ENCODE assay signal across 8 cellular contexts in genomic region chr7:135557455-135558336, GRCh38. TPM values are rescaled to one million over a fixed set of nuclear protein-coding genes. Genes with fewer than 3 reads are reported as not detected.
A peak's percentile ranks its signal among the peaks of the same experiment; 100 is the strongest.
DNase-seq lines count a peak whose midpoint lies in the region; ATAC-seq and TF ChIP-seq lines count a peak whose summit lies in the region.

TSS of gene NUP205 (plus strand) at chr7:135557917. CDS start at chr7:135557945, 28 bp downstream.

- intact Hi-C loops in cardiac septum (cut with DNase I): loop anchor here (1.0 to 10.0 kb wide), 3 partner anchors 47 to 276 kb away; partner anchors contain the start of gene CNOT4

- H3K4me3 Mint-ChIP-seq in activated naive CD8-positive, alpha-beta T cell treated with anti-CD3 and anti-CD28 coated beads, Interleukin-2, amount 50 U/mL, for 24 hours: peak within 1 kb of the TSS; percentile 16
- peak within 1 kb of the TSS; percentile 65 for H3K4me3 Mint-ChIP-seq in type B pancreatic cell

- H3K27me3 Mint-ChIP-seq in activated naive CD8-positive, alpha-beta T cell treated with anti-CD3 and anti-CD28 coated beads, Interleukin-2, amount 50 U/mL, for 24 hours: peaks cover 2% of the 10 kb centered on the region
- H3K27me3 Mint-ChIP-seq in type B pancreatic cell: no peaks in the 10 kb centered on the region

- peak within 1 kb of the TSS; percentile 90 for H3K4me3 ChIP-seq in GM12875 (ENCODE audit: low read depth, low read length)

- peaks cover 28% of the 10 kb centered on the region for H3K4me1 Mint-ChIP-seq in activated naive CD8-positive, alpha-beta T cell treated with anti-CD3 and anti-CD28 coated beads, Interleukin-2, amount 50 U/mL, for 24 hours
- H3K4me1 Mint-ChIP-seq in type B pancreatic cell (ENCODE audit: unreplicated experiment): peaks cover 6% of the 10 kb centered on the region

- TF ChIP-seq CTCF in GM12875 (IDR thresholded peaks at IDR 0.05; ENCODE audit: borderline replicate concordance, insufficient read depth, low read depth, low read length): no peak
- no peak for TF ChIP-seq CTCF in type B pancreatic cell (conservative IDR thresholded peaks at IDR 0.05)

- H3K9me3 Mint-ChIP-seq in activated naive CD8-positive, alpha-beta T cell treated with anti-CD3 and anti-CD28 coated beads, Interleukin-2, amount 50 U/mL, for 24 hours: no peaks in the 10 kb centered on the region
- no peaks in the 10 kb centered on the region for H3K9me3 Mint-ChIP-seq in type B pancreatic cell

- H3K27ac Mint-ChIP-seq in activated naive CD8-positive, alpha-beta T cell treated with anti-CD3 and anti-CD28 coated beads, Interleukin-2, amount 50 U/mL, for 24 hours: peak within 1 kb of the TSS; percentile 32
- H3K27ac Mint-ChIP-seq in type B pancreatic cell: peak within 1 kb of the TSS; percentile 56

- peaks cover 7% of the 10 kb centered on the region for H3K36me3 Mint-ChIP-seq in activated naive CD8-positive, alpha-beta T cell treated with anti-CD3 and anti-CD28 coated beads, Interleukin-2, amount 50 U/mL, for 24 hours (ENCODE audit: low read depth)
- peaks cover 12% of the 10 kb centered on the region for H3K36me3 Mint-ChIP-seq in type B pancreatic cell

- peak; percentile 81 for ATAC-seq in HG02642 (IDR thresholded peaks at IDR 0.05; ENCODE audit: poor library complexity, unreplicated experiment)
- ATAC-seq in activated naive CD8-positive, alpha-beta T cell treated with anti-CD3 and anti-CD28 coated beads, Interleukin-2, amount 50 U/mL, for 24 hours: peak; percentile 78

- DNase-seq in NCI-H1105 (lab: John Stamatoyannopoulos, UW) (peak; percentile 77), SW 1271 (lab: John Stamatoyannopoulos, UW) (peak; percentile 72 to 87), cardiac septum (ENCODE audit: low spot score) (peak; percentile 87), pons (ENCODE audit: low spot score) (peak; percentile 89), type B pancreatic cell (ENCODE audit: extremely low spot score, unreplicated experiment) (peak; percentile 75)
- DNase-seq in activated naive CD8-positive, alpha-beta T cell treated with anti-CD3 and anti-CD28 coated beads, Interleukin-2, amount 50 U/mL, for 24 hours: peak; percentile 69

RNA-seq across cellular contexts. Expression of gene NUP205, which starts in this region (rescaled TPM):
- total RNA-seq in cardiac septum: 15.7 TPM
- total RNA-seq in type B pancreatic cell (ENCODE audit: low replicate concordance): 75.7 and 102 TPM in 2 replicates

Comparison
In these comparisons a context has a peak if more than half of its experiments do, and no peak if none do; other contexts are left out.
1. Peak in every context shown above with its lines: DNase-seq, ATAC-seq and H3K4me3 ChIP-seq.